In the genomic region with DNA sequence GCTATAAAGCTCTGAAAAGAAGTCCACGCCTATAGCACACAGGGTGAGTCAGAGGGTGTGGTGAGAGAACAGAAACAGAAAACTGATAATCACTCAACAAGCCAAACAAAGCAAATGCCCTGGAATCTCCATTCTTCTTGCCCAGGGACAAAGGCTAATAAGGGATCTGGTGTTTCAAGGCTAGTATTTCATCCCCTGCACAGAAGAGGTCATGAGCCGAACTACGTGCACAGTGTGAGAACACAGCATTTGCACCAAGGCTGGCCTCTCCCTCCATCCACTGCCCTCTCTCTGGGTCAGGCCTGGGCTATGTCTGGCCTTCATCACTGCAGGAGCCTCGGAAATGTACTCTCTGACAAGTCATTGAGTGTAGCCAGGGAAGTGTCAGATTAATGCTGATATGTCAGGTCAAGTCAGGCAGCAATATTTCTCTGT, we compare ENCODE assay signal across 11 cellular contexts. TPM values are rescaled to one million over a fixed set of nuclear protein-coding genes. Genes with fewer than 3 reads are reported as not detected.
DNase-seq lines count a peak whose midpoint lies in the region; ATAC-seq and TF ChIP-seq lines count a peak whose summit lies in the region.
"Had no signal": no experiment of that assay in that cellular context is flagged by ENCODE, and none has a peak within 500 bp of the region (broad histone marks: within the 10 kb centered on the region; RNA-seq: fewer than 3 reads in every experiment).

No MANE protein-coding gene starts in this region.

- H3K9ac ChIP-seq in colonic mucosa (ENCODE audit: low read depth in 2 of 2, low read length in 2 of 2) = peak overlapping the region in 1 of 2 donors; percentile 30

- H3K4me3 Mint-ChIP-seq in Calu3 (ENCODE audit: low read depth, unreplicated experiment) = peak overlapping the region; percentile 31
- H3K4me3 Mint-ChIP-seq: CD4-positive, CD25-positive, alpha-beta regulatory T cell had no signal

- H3K36me3 Mint-ChIP-seq in Calu3 (ENCODE audit: insufficient read depth, unreplicated experiment) = peaks cover 9% of the 10 kb centered on the region
- H3K36me3 Mint-ChIP-seq: CD4-positive, CD25-positive, alpha-beta regulatory T cell had no signal

- BruUV-seq in Calu3 (replicated peaks; lab: Mats Ljungman, UMichigan) = no TSS peak

- H3K9me3 Mint-ChIP-seq in Calu3 (ENCODE audit: low read depth, unreplicated experiment) = peaks cover 3% of the 10 kb centered on the region

- DNase-seq in Calu3 = peak; percentile 63
- DNase-seq in NCI-H69 (lab: John Stamatoyannopoulos, UW) = peak; percentile 63
- DNase-seq in colonic mucosa = peak; percentile 78
- DNase-seq in mucosa of gallbladder (ENCODE audit: low spot score) = peak; percentile 42
- no peak for DNase-seq in DMS114 treated with DMSO at 0.1 percent for 48 hours (lab: John Stamatoyannopoulos, UW; ENCODE audit: unreplicated experiment)
- DNase-seq in lower lobe of right lung = no peak
- no peak for DNase-seq in posterior cingulate gyrus
- DNase-seq: CD4-positive, CD25-positive, alpha-beta regulatory T cell; cerebellar nuclear complex; kidney glomerular epithelial cell had no signal

- H3K4me3 ChIP-seq in colonic mucosa (no peak overlapping the region), lower lobe of right lung (no peak overlapping the region)

- no peaks in the 10 kb centered on the region for H3K27me3 Mint-ChIP-seq in Calu3 (ENCODE audit: unreplicated experiment)

- H3K27ac Mint-ChIP-seq in Calu3 (ENCODE audit: unreplicated experiment) = peak overlapping the region; percentile 88
- H3K27ac Mint-ChIP-seq: CD4-positive, CD25-positive, alpha-beta regulatory T cell had no signal

- CTCF ChIA-PET in Calu3 (lab: Charles Lee) = interaction anchor here (0.6 to 1.4 kb wide), 10 partner anchors 13 to 1171 kb away, joined by 3 to 5 read pairs (median 3); a partner anchor contains a TSS

- H3K36me3 ChIP-seq in colonic mucosa (no peaks in the 10 kb centered on the region), lower lobe of right lung (no peaks in the 10 kb centered on the region)

- H3K27me3 ChIP-seq in colonic mucosa = no peaks in the 10 kb centered on the region
- H3K27me3 ChIP-seq in lower lobe of right lung (ENCODE audit: low read depth) = no peaks in the 10 kb centered on the region

- TF ChIP-seq CTCF in Calu3 (IDR thresholded peaks at IDR 0.05; ENCODE audit: unreplicated experiment) (no peak), colonic mucosa (IDR thresholded peaks at IDR 0.05) (no peak), lower lobe of right lung (IDR thresholded peaks at IDR 0.05) (no peak)

- ATAC-seq in lower lobe of right lung (no peak), HG03025 (IDR thresholded peaks at IDR 0.05; ENCODE audit: low FRiP score, unreplicated experiment) (no peak)

- H3K4me1 ChIP-seq in colonic mucosa (no peaks in the 10 kb centered on the region), lower lobe of right lung (peaks cover 6% of the 10 kb centered on the region)

- H3K4me1 Mint-ChIP-seq in Calu3 (ENCODE audit: low read depth, unreplicated experiment) = peaks cover 43% of the 10 kb centered on the region
- H3K4me1 Mint-ChIP-seq: CD4-positive, CD25-positive, alpha-beta regulatory T cell had no signal

- H3K9me3 ChIP-seq in colonic mucosa = no peaks in the 10 kb centered on the region
- no peaks in the 10 kb centered on the region for H3K9me3 ChIP-seq in lower lobe of right lung

- intact Hi-C loops in Calu3 (cut with micrococcal nuclease; ENCODE audit: unreplicated experiment) (loop anchor here (1.0 to 10.0 kb wide), 2 partner anchors 37 to 682 kb away; no protein-coding TSS in a partner anchor), colonic mucosa (cut with DNase I) (loop anchor here (5.0 kb wide), 1 partner anchor 39 kb away; no protein-coding TSS in a partner anchor), lower lobe of right lung (cut with DNase I) (no loop called here), posterior cingulate gyrus (cut with DNase I) (no loop called here)

- H3K27ac ChIP-seq in colonic mucosa (peak overlapping the region; percentile 80), lower lobe of right lung (no peak overlapping the region)

RNA-seq across cellular contexts. Expression of a gene that starts 42.7 kb away (rescaled TPM):
- total RNA-seq in Calu3 (2022) (76.1 and 111 TPM in 2 replicates), colonic mucosa (100 to 1,000 TPM; 129 to 194 TPM), mucosa of gallbladder (46.1 TPM), lower lobe of right lung (4.1 TPM)
- total RNA-seq: CD4-positive, CD25-positive, alpha-beta regulatory T cell had no signal

Comparison
In these comparisons a context has a peak if more than half of its experiments do, and no peak if none do; other contexts are left out.
1. DNase-seq: peak in Calu3 (single experiment), NCI-H69 (single experiment), colonic mucosa (single experiment) and mucosa of gallbladder (single experiment); none in DMS114 treated with DMSO at 0.1 percent for 48 hours (single experiment), lower lobe of right lung (single experiment) and posterior cingulate gyrus (0 of 10).
2. intact Hi-C loops: an anchor here in Calu3 (1.0 to 10.0 kb wide) and colonic mucosa (5.0 kb wide); none called in lower lobe of right lung and posterior cingulate gyrus.